ENCODE assay signal across 8 cellular contexts in genomic region chr19:55606471-55606787, GRCh38. TPM values are rescaled to one million over a fixed set of nuclear protein-coding genes. Genes with fewer than 3 reads are reported as not detected.
DNase-seq lines count a peak whose midpoint lies in the region; ATAC-seq and TF ChIP-seq lines count a peak whose summit lies in the region.

No MANE protein-coding gene starts in this region.

- H3K27ac ChIP-seq in CD4-positive, alpha-beta T cell (ENCODE audit: low read depth, low read length) = peak overlapping the region; percentile 92
- H3K27ac ChIP-seq in OCI-LY7 (ENCODE audit: low read depth, low read length, poor library complexity, severe bottlenecking) (peak overlapping the region; percentile 97), neutrophil (peak overlapping the region; percentile 96)

- H4K20me1 ChIP-seq in OCI-LY7 (ENCODE audit: insufficient read depth, low read length) = no peaks in the 10 kb centered on the region

- H3K4me1 Mint-ChIP-seq in CD4-positive, alpha-beta T cell (ENCODE audit: low read depth) = peaks cover 58% of the 10 kb centered on the region
- H3K4me1 Mint-ChIP-seq in endothelial cell (ENCODE audit: unreplicated experiment) = peaks cover 26% of the 10 kb centered on the region

- H3K4me2 ChIP-seq in OCI-LY7 (ENCODE audit: low read length) = peak overlapping the region; percentile 99

- peak overlapping the region; percentile 84 for H3K27ac Mint-ChIP-seq in CD4-positive, alpha-beta T cell
- peak overlapping the region; percentile 99 for H3K27ac Mint-ChIP-seq in endothelial cell (ENCODE audit: unreplicated experiment)

- H3K9me2 ChIP-seq in OCI-LY7 (ENCODE audit: insufficient read depth, low read length) = no peaks in the 10 kb centered on the region

- H3K79me2 ChIP-seq in OCI-LY7 (ENCODE audit: insufficient read depth, low read depth, low read length) = peaks cover 20% of the 10 kb centered on the region

- CTCF ChIA-PET in CD4-positive, alpha-beta T cell (lab: Charles Lee) = interaction anchor here (0.6 to 4.2 kb wide), 18 partner anchors 9 to 465 kb away, joined by 3 to 60 read pairs (median 4); partner anchors contain the start of genes CCDC106, ISOC2, ZNF579 and ZNF628
- CTCF ChIA-PET in OCI-LY7 (lab: Charles Lee; ENCODE audit: unreplicated experiment) = interaction anchor here (1.0 kb wide), 1 partner anchor 19 kb away, joined by 3 read pairs; no protein-coding TSS in a partner anchor

- H3K4me1 ChIP-seq in OCI-LY7 (ENCODE audit: insufficient read depth, low read length, poor library complexity, severe bottlenecking) (peaks cover 28% of the 10 kb centered on the region), neutrophil (ENCODE audit: control insufficient read depth in 1 of 2, insufficient read depth in 1 of 2, low read depth in 1 of 2, low read length in 1 of 2) (peaks cover 75 to 77% of the 10 kb centered on the region in 2 experiments)

- H3K36me3 Mint-ChIP-seq in CD4-positive, alpha-beta T cell (ENCODE audit: low read depth) = peaks cover 59% of the 10 kb centered on the region
- peaks cover 26% of the 10 kb centered on the region for H3K36me3 Mint-ChIP-seq in endothelial cell (ENCODE audit: low read depth, unreplicated experiment)

- no peak overlapping the region for H2AFZ ChIP-seq in OCI-LY7 (ENCODE audit: low read length)

- no peak for TF ChIP-seq CTCF in CD4-positive, alpha-beta T cell (IDR thresholded peaks at IDR 0.05)
- peak; percentile 55; the same call in 1 of the 2 replicates for TF ChIP-seq CTCF in OCI-LY7 (conservative IDR thresholded peaks at IDR 0.05; ENCODE audit: low read length)
- TF ChIP-seq CTCF in endothelial cell (IDR thresholded peaks at IDR 0.05; ENCODE audit: unreplicated experiment) = no peak
- TF ChIP-seq CTCF in neutrophil (IDR thresholded peaks at IDR 0.05) = no peak

- H3K27me3 ChIP-seq in CD4-positive, alpha-beta T cell (ENCODE audit: control insufficient read depth, insufficient read depth, low read length) = no peaks in the 10 kb centered on the region
- H3K27me3 ChIP-seq in neutrophil = no peaks in the 10 kb centered on the region

- H3K4me3 ChIP-seq in OCI-LY7 (ENCODE audit: low read depth, low read length, poor library complexity, severe bottlenecking) (peak overlapping the region; percentile 95), neutrophil (ENCODE audit: low read depth in 1 of 2, low read length in 1 of 2) (peak overlapping the region; percentile 88 to 92)

- no peak for DNase-seq in CD4-positive, alpha-beta T cell
- no peak for DNase-seq in OCI-LY7 (ENCODE audit: low spot score)
- DNase-seq in endothelial cell (ENCODE audit: low spot score) = no peak
- DNase-seq in LoVo (ENCODE audit: low spot score) = no peak
- no peak for DNase-seq in T-helper 9 cell
- no peak for DNase-seq in CD1c-positive myeloid dendritic cell (ENCODE audit: extremely low spot score)

- POLR2A ChIA-PET in CD4-positive, alpha-beta T cell (lab: Charles Lee) = interaction anchor here (0.7 to 2.7 kb wide), 13 partner anchors 11 to 145 kb away, joined by 3 to 50 read pairs (median 5); partner anchors contain the start of genes U2AF2, ZNF579, ZNF581 and ZNF784
- POLR2A ChIA-PET in OCI-LY7 (lab: Charles Lee) = interaction anchor here (0.8 kb wide), 2 partner anchors 19 to 539 kb away, joined by 3 read pairs; no protein-coding TSS in a partner anchor

- BruUV-seq in OCI-LY7 (replicated peaks; lab: Mats Ljungman, UMichigan) = no TSS peak

- H3K9me3 ChIP-seq in CD4-positive, alpha-beta T cell (ENCODE audit: control insufficient read depth, low read length) = no peaks in the 10 kb centered on the region
- H3K9me3 ChIP-seq in OCI-LY7 (ENCODE audit: low read length) = no peaks in the 10 kb centered on the region
- H3K9me3 ChIP-seq in neutrophil = no peaks in the 10 kb centered on the region

- peaks cover 33% of the 10 kb centered on the region for H3K36me3 ChIP-seq in OCI-LY7 (ENCODE audit: insufficient read depth, low read length)
- H3K36me3 ChIP-seq in neutrophil = peaks cover 20% of the 10 kb centered on the region

- TF ChIP-seq POLR2A in GM18505 (IDR thresholded peaks at IDR 0.05; ENCODE audit: borderline replicate concordance, extremely low read depth, insufficient read depth, insufficient read length) = no peak

- no peak for ATAC-seq in CD4-positive, alpha-beta T cell (ENCODE audit: poor library complexity)
- no peak for ATAC-seq in GM18505 (IDR thresholded peaks at IDR 0.05; ENCODE audit: unreplicated experiment)

- intact Hi-C loops in CD4-positive, alpha-beta T cell (cut with DNase I, micrococcal nuclease) = loop anchor here (1.0 to 10.0 kb wide), 6 partner anchors 20 to 488 kb away; partner anchors contain the start of genes PPP6R1 (in 1 of the 2) and UBE2S (in 1 of the 2)
- intact Hi-C loops in OCI-LY7 (cut with micrococcal nuclease; ENCODE audit: unreplicated experiment) = loop anchor here (1.0 kb wide), 1 partner anchor 90 kb away; no protein-coding TSS in a partner anchor

- no peaks in the 10 kb centered on the region for H3K27me3 Mint-ChIP-seq in CD4-positive, alpha-beta T cell
- peaks cover 29% of the 10 kb centered on the region for H3K27me3 Mint-ChIP-seq in endothelial cell (ENCODE audit: unreplicated experiment)

- H3K4me3 Mint-ChIP-seq in CD4-positive, alpha-beta T cell = peak overlapping the region; percentile 96
- peak overlapping the region; percentile 98 for H3K4me3 Mint-ChIP-seq in endothelial cell (ENCODE audit: unreplicated experiment)

- no peaks in the 10 kb centered on the region for H3K9me3 Mint-ChIP-seq in CD4-positive, alpha-beta T cell
- peaks cover 6% of the 10 kb centered on the region for H3K9me3 Mint-ChIP-seq in endothelial cell (ENCODE audit: unreplicated experiment)

RNA-seq across cellular contexts. Expression of gene ZNF865, which starts 1.0 kb away (rescaled TPM):
- 10 to 100 TPM; 12.0 to 12.9 TPM for total RNA-seq in CD4-positive, alpha-beta T cell
- 2.1 and 3.0 TPM in 2 replicates for total RNA-seq in OCI-LY7 (2014; rRNA removed; shearing (Covaris generic))
- total RNA-seq in OCI-LY7 (2022) (11.3 and 13.0 TPM in 2 replicates), endothelial cell (ENCODE audit: unreplicated experiment) (14.5 TPM)

RNA-seq across cellular contexts. Expression of gene ZNF524, which starts 6.3 kb away (rescaled TPM):
- 10 to 100 TPM in 1 of 2 experiments, 1 to 10 TPM in 1; 9.6 to 10.3 TPM for total RNA-seq in CD4-positive, alpha-beta T cell
- 14.5 and 21.6 TPM in 2 replicates for total RNA-seq in OCI-LY7 (2014; rRNA removed; shearing (Covaris generic))
- total RNA-seq in OCI-LY7 (2022) (9.2 and 12.3 TPM in 2 replicates), endothelial cell (ENCODE audit: unreplicated experiment) (9.3 TPM)

RNA-seq across cellular contexts. Expression of gene FIZ1, which starts 7.1 kb away (rescaled TPM):
- total RNA-seq in CD4-positive, alpha-beta T cell = 1 to 10 TPM; 5.5 to 7.3 TPM
- total RNA-seq in OCI-LY7 (2014; rRNA removed; shearing (Covaris generic)) = 6.0 and 6.8 TPM in 2 replicates
- total RNA-seq in OCI-LY7 (2022) (17.1 and 18.0 TPM in 2 replicates), endothelial cell (ENCODE audit: unreplicated experiment) (21.5 TPM)

RNA-seq across cellular contexts. Expression of gene ZNF784, which starts 17.9 kb away (rescaled TPM):
- 10 to 100 TPM; 11.2 to 11.8 TPM for total RNA-seq in CD4-positive, alpha-beta T cell
- 3.4 and 6.6 TPM in 2 replicates for total RNA-seq in OCI-LY7 (2014; rRNA removed; shearing (Covaris generic))
- 4.0 and 5.4 TPM in 2 replicates for total RNA-seq in OCI-LY7 (2022)
- total RNA-seq in endothelial cell (ENCODE audit: unreplicated experiment) = 6.8 TPM

RNA-seq across cellular contexts. Expression of gene ZNF579, which starts 25.8 kb away (rescaled TPM):
- 1 to 10 TPM; 6.7 to 7.1 TPM for total RNA-seq in CD4-positive, alpha-beta T cell
- 4.1 and 6.1 TPM in 2 replicates for total RNA-seq in OCI-LY7 (2014; rRNA removed; shearing (Covaris generic))
- total RNA-seq in OCI-LY7 (2022) = 11.1 and 11.6 TPM in 2 replicates
- total RNA-seq in endothelial cell (ENCODE audit: unreplicated experiment) = 36.4 TPM
